ENCODE assay signal across 8 cellular contexts in the genomic region with DNA sequence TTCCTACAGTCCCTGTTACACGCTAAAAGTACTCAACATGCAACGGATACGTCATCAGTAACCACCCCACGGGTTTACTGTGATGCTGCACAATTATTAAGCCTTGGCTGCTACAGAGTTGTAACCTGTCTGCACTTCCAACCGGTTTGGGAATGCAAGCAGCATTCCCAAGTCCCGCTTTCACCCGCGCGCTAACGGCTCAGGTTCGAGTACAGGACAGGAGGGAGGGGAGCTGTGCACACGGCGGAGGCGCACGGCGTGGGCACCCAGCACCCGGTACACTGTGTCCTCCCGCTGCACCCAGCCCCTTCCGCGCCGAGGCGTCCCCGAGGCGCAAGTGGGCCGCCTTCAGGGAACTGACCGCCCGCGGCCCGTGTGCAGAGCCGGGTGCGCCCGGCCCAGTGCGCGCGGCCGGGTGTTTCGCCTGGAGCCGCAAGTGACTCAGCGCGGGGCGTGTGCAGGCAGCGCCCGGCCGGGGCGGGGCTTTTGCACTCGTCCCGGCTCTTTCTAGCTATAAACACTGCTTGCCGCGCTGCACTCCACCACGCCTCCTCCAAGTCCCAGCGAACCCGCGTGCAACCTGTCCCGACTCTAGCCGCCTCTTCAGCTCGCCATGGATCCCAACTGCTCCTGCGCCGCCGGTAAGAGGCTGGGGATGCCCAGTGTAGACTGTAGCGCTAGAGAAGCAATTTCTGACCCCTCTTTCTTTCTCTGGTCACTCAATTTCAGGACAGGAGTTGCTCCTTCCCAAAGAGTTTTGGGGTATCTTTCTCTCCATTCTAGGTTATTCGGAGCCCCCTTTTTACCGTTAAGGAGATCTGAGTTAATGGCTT. TPM values are rescaled to one million over a fixed set of nuclear protein-coding genes. Genes with fewer than 3 reads are reported as not detected.
DNase-seq lines count a peak whose midpoint lies in the region; ATAC-seq and TF ChIP-seq lines count a peak whose summit lies in the region.

Gene MT2A, plus strand, starts transcription at position 542 of the 833 bp plus-strand sequence. Its CDS starts 72 bp downstream, at position 614.

- no peaks in the 10 kb centered on the region for H3K27me3 Mint-ChIP-seq in activated B cell treated with CpG ODN at 0.5 μM for 24 hours

- TF ChIP-seq CTCF in activated B cell treated with CpG ODN at 0.5 μM for 24 hours (IDR thresholded peaks at IDR 0.05): no peak
- no peak for TF ChIP-seq CTCF in cardiac fibroblast (IDR thresholded peaks at IDR 0.05; ENCODE audit: low read depth, low read length)

- ATAC-seq in GM18907 (IDR thresholded peaks at IDR 0.05; ENCODE audit: unreplicated experiment) (peak; percentile 87), HG03139 (IDR thresholded peaks at IDR 0.05; ENCODE audit: unreplicated experiment) (peak; percentile 90), activated B cell treated with CpG ODN at 0.5 μM for 24 hours (ENCODE audit: low read depth) (peak; percentile 85)

- peak within 1 kb of the TSS; percentile 93 for H3K4me3 Mint-ChIP-seq in activated B cell treated with CpG ODN at 0.5 μM for 24 hours

- DNase-seq in AG08395 (ENCODE audit: low spot score): peak; percentile 92
- peak; percentile 69 for DNase-seq in NCI-H2196 treated with DMSO at 0.1 percent for 48 hours (lab: John Stamatoyannopoulos, UW; ENCODE audit: unreplicated experiment)
- DNase-seq in activated B cell treated with CpG ODN at 0.5 μM for 24 hours: peak; percentile 82
- peak; percentile 98 for DNase-seq in cardiac fibroblast (ENCODE audit: low read depth in 2 of 2)
- DNase-seq in inferior parietal cortex (ENCODE audit: extremely low spot score): peak; percentile 84
- peak; percentile 84 to 87 for DNase-seq in stimulated activated CD4-positive, alpha-beta T cell treated with anti-CD3 and anti-CD28 coated beads, Interleukin-12 subunit alpha, Interleukin-12 subunit beta, amount 100 ng/mL, for 24 hours (ENCODE audit: low read depth in 2 of 2)

- CTCF ChIA-PET in activated B cell treated with CpG ODN at 0.5 μM for 24 hours (lab: Charles Lee): interaction anchor here (1.0 to 2.0 kb wide), 4 partner anchors 22 to 94 kb away, joined by 3 to 8 read pairs (median 4); partner anchors contain the start of gene MT1F

- H3K9me3 Mint-ChIP-seq in activated B cell treated with CpG ODN at 0.5 μM for 24 hours: peaks cover 3% of the 10 kb centered on the region

- peak within 1 kb of the TSS; percentile 62 to 64 for H3K4me3 ChIP-seq in cardiac fibroblast (replicated peaks in 1 of 2; ENCODE audit: low read depth in 2 of 2, low read length in 2 of 2)

- intact Hi-C loops in activated B cell treated with CpG ODN at 0.5 μM for 24 hours (cut with micrococcal nuclease): loop anchor here (1.0 to 10.0 kb wide), 10 partner anchors 17 to 1519 kb away; partner anchors contain the start of genes AMFR, BBS2, CCDC102A and CFAP20

- POLR2A ChIA-PET in activated B cell treated with CpG ODN at 0.5 μM for 24 hours (lab: Charles Lee): interaction anchor here (0.7 to 1.7 kb wide), 6 partner anchors 17 to 488 kb away, joined by 3 to 11 read pairs (median 6); partner anchors contain the start of genes MT1E, MT1F and MT1X

- H3K27ac Mint-ChIP-seq in activated B cell treated with CpG ODN at 0.5 μM for 24 hours: peak within 1 kb of the TSS; percentile 87

- no peaks in the 10 kb centered on the region for H3K36me3 Mint-ChIP-seq in activated B cell treated with CpG ODN at 0.5 μM for 24 hours (ENCODE audit: low read depth)

- H3K4me1 Mint-ChIP-seq in activated B cell treated with CpG ODN at 0.5 μM for 24 hours: peaks cover 36% of the 10 kb centered on the region

RNA-seq across cellular contexts. Expression of gene MT2A, which starts in this region (rescaled TPM):
- total RNA-seq in activated B cell treated with CpG ODN at 0.5 μM for 24 hours: 72.7 and 77.4 TPM in 2 replicates

Comparison
In these comparisons a context has a peak if more than half of its experiments do, and no peak if none do; other contexts are left out.
1. Peak in every context shown above with its lines: DNase-seq, ATAC-seq and H3K4me3 ChIP-seq.